Comparison of ENCODE assay signal across 8 cellular contexts in the genomic region with DNA sequence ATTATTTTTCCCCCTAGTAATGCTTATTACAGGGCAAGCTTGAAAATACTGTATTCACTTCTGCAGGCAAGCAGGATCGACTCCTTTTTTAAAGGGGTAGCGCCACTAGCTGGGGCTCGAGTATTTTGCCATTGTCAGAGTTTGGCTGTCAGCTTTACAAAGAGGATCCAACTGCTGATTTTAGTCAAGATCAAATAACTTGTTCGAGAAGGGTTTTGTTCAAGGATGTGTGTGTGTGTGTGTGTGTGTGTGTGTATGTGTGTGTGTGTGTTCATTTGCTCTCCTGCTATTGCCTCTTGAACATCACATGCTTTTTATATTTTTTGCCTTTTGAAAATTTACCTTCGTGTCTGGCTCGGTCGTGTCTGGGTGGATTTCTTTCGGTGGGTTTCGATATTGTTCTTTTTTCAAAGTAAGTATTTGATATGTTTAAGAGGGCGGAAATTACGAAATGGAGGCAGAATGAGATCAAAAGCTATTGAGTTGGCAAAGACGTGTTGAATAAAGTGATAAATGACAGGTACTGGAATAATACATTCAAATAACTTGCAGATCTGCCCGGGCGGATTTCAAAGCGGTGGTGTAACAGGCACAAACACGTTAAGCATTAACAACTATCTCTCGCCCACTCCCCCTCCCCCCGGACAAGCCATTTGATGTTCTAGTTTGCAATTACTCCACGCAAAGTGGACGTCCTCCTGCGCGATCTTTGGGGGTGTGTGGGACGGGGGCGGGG. TPM values are rescaled to one million over a fixed set of nuclear protein-coding genes. Genes with fewer than 3 reads are reported as not detected.
DNase-seq lines count a peak whose midpoint lies in the region; ATAC-seq and TF ChIP-seq lines count a peak whose summit lies in the region.

No MANE protein-coding gene starts in this region.

- no peaks in the 10 kb centered on the region for H4K20me1 ChIP-seq in mammary epithelial cell (ENCODE audit: insufficient read depth, low read length)

- peaks cover 36% of the 10 kb centered on the region for H3K79me2 ChIP-seq in mammary epithelial cell (ENCODE audit: insufficient read depth, low read length)

- in situ Hi-C loops in mammary epithelial cell (cut with MboI; ENCODE audit: low sequenced_read_pairs in 2 of 2): loop anchor here (5.0 to 10.0 kb wide), 4 partner anchors 40 to 350 kb away; no protein-coding TSS in a partner anchor

- TSS peak; percentile 14 for BruUV-seq in mammary epithelial cell (replicated peaks; lab: Mats Ljungman, UMichigan)

- intact Hi-C loops in mammary epithelial cell (cut with micrococcal nuclease): loop anchor here (1.0 to 10.0 kb wide), 9 partner anchors 65 to 522 kb away; no protein-coding TSS in a partner anchor

- H3K27ac Mint-ChIP-seq in immature natural killer cell: peak overlapping the region; percentile 91 to 99 (median 94)

- H3K4me3 ChIP-seq in AG04450 (ENCODE audit: low read depth, low read length) (peak overlapping the region; percentile 82), LNCaP clone FGC (ENCODE audit: low read depth, low read length) (peak overlapping the region; percentile 80), mammary epithelial cell (replicated peaks in 1 of 3; ENCODE audit: insufficient read depth in 1 of 3, low read depth in 2 of 3, low read length in 3 of 3) (peak overlapping the region; percentile 66 to 91 (median 85)), skeletal muscle tissue (ENCODE audit: low read length in 3 of 3) (peak overlapping the region; percentile 79 to 99 (median 88))

- H3K27me3 ChIP-seq in AG04450 (ENCODE audit: control insufficient read depth, insufficient read depth, low read length) (no peaks in the 10 kb centered on the region), mammary epithelial cell (ENCODE audit: insufficient read depth, low read length) (no peaks in the 10 kb centered on the region), skeletal muscle tissue (ENCODE audit: control insufficient read depth in 3 of 3, insufficient read depth in 3 of 3, low read length in 3 of 3) (no peaks in the 10 kb centered on the region)

- H3K27ac ChIP-seq in AG04450 (ENCODE audit: low read depth, low read length) (peak overlapping the region; percentile 62), mammary epithelial cell (ENCODE audit: insufficient read depth, low read depth, low read length) (peak overlapping the region; percentile 99), skeletal muscle tissue (ENCODE audit: low read depth, low read length) (peak overlapping the region; percentile 96)

- H3K9ac ChIP-seq in mammary epithelial cell (ENCODE audit: insufficient read depth, low read length) (peak overlapping the region; percentile 91), skeletal muscle tissue (ENCODE audit: low read depth in 1 of 3, low read length in 3 of 3) (peak overlapping the region; percentile 77 to 82 (median 78))

- peak; percentile 33 for TF ChIP-seq CTCF in AG04450 (IDR thresholded peaks at IDR 0.05; ENCODE audit: low read depth, low read length)
- peak; percentile 65 for TF ChIP-seq CTCF in LNCaP clone FGC (IDR thresholded peaks at IDR 0.05; ENCODE audit: control insufficient read depth, extremely low read depth, insufficient read depth)
- TF ChIP-seq CTCF in mammary epithelial cell (conservative IDR thresholded peaks at IDR 0.05 in 1 of 2, IDR thresholded peaks at IDR 0.05 in 1 of 2; ENCODE audit: extremely low read depth in 1 of 2, insufficient read depth in 1 of 2, low read depth in 1 of 2, low read length in 2 of 2): peak in 1 of 2 donors; percentile 26

- peaks cover 8 to 19% (median 15%) of the 10 kb centered on the region in 3 donors for H3K27me3 Mint-ChIP-seq in immature natural killer cell (ENCODE audit: low read depth in 3 of 3)

- ATAC-seq in GM18907 (IDR thresholded peaks at IDR 0.05; ENCODE audit: unreplicated experiment) (peak; percentile 20), HG03280 (IDR thresholded peaks at IDR 0.05; ENCODE audit: unreplicated experiment) (no peak)

- H3K36me3 Mint-ChIP-seq in immature natural killer cell: no peaks in the 10 kb centered on the region

- peaks cover 50 to 68% of the 10 kb centered on the region in 2 donors for H3K4me1 Mint-ChIP-seq in immature natural killer cell

- peak overlapping the region; percentile 88 to 98 (median 92) for H3K4me3 Mint-ChIP-seq in immature natural killer cell

- no peaks in the 10 kb centered on the region for H3K9me3 Mint-ChIP-seq in immature natural killer cell

- H3K9me3 ChIP-seq in AG04450 (ENCODE audit: control insufficient read depth, insufficient read depth, low read length) (peaks cover 2% of the 10 kb centered on the region; the same call in 1 of the 2 replicates), mammary epithelial cell (replicated peaks; ENCODE audit: insufficient read depth, low read length) (no peaks in the 10 kb centered on the region), skeletal muscle tissue (ENCODE audit: control insufficient read depth in 3 of 3, low read length in 3 of 3) (no peaks in the 10 kb centered on the region)

- WGBS in mammary epithelial cell (ENCODE audit: low coverage, missing lambda C conversion rate): 0% methylated on average over 19 of the region's 24 CpGs

- POLR2A ChIA-PET in AG04450 (lab: Yijun Ruan, JAX): interaction anchor here (0.5 to 2.5 kb wide), 8 partner anchors 37 to 1739 kb away, joined by 3 to 10 read pairs (median 3); no protein-coding TSS in a partner anchor

- H3K4me2 ChIP-seq in mammary epithelial cell (ENCODE audit: insufficient read depth, low read depth, low read length): peak overlapping the region; percentile 99

- CTCF ChIA-PET in AG04450 (lab: Charles Lee): interaction anchor here (1.3 to 2.4 kb wide), 4 partner anchors 10 to 342 kb away, joined by 4 to 8 read pairs (median 6); no protein-coding TSS in a partner anchor
- CTCF ChIA-PET in mammary epithelial cell (lab: Charles Lee; ENCODE audit: low non-redundant PET): interaction anchor here (0.8 to 1.0 kb wide), 2 partner anchors 140 to 152 kb away, joined by 3 to 19 read pairs; no protein-coding TSS in a partner anchor

- peak overlapping the region; percentile 95 for H2AFZ ChIP-seq in mammary epithelial cell (ENCODE audit: low read depth, low read length)

- H3K36me3 ChIP-seq in mammary epithelial cell (ENCODE audit: insufficient read depth, low read length): no peaks in the 10 kb centered on the region
- H3K36me3 ChIP-seq in skeletal muscle tissue (ENCODE audit: control insufficient read depth in 3 of 3, insufficient read depth in 3 of 3, low read length in 3 of 3): no peaks in the 10 kb centered on the region

- H3K4me1 ChIP-seq in mammary epithelial cell (ENCODE audit: insufficient read depth, low read length) (peaks cover 35% of the 10 kb centered on the region), skeletal muscle tissue (ENCODE audit: control insufficient read depth in 3 of 3, insufficient read depth in 3 of 3, low read length in 3 of 3) (peaks cover 10 to 23% (median 19%) of the 10 kb centered on the region in 3 donors)

- DNase-seq in AG04450 (ENCODE audit: low read depth, low spot score) (no peak), LNCaP clone FGC (ENCODE audit: low read depth) (no peak), UCSD-AML1 (lab: John Stamatoyannopoulos, UW; ENCODE audit: unreplicated experiment) (peak; percentile 39), mammary epithelial cell (peak; percentile 75), immature natural killer cell (peak; percentile 56 to 61 (median 58))

- dilution Hi-C loops in mammary epithelial cell (cut with HindIII; ENCODE audit: low sequenced_read_pairs): no loop called here

RNA-seq across cellular contexts. Expression of a gene that starts 1.1 kb away (rescaled TPM):
- polyA plus RNA-seq in AG04450 (2011; rRNA removed): 132 and 137 TPM in 2 replicates
- 407 and 416 TPM in 2 replicates for polyA minus RNA-seq in AG04450 (2011; rRNA and poly(A)+ RNA removed)
- 10 to 100 TPM; 13.8 to 33.5 TPM for total RNA-seq in mammary epithelial cell
- polyA plus RNA-seq in mammary epithelial cell: 4.0 TPM
- 19.7 TPM for polyA minus RNA-seq in mammary epithelial cell
- polyA plus RNA-seq in immature natural killer cell: 10 to 100 TPM; 12.2 to 35.3 (median 22.1) TPM
- 27.7 TPM for total RNA-seq in skeletal muscle tissue

Comparison
In these comparisons a context has a peak if more than half of its experiments do, and no peak if none do; other contexts are left out.
1. DNase-seq: peak in UCSD-AML1 (single experiment), mammary epithelial cell (single experiment) and immature natural killer cell (3 of 3); none in AG04450 (single experiment) and LNCaP clone FGC (single experiment).
2. Peak in every context shown above with its lines, with median percentiles within 50 percentile points of each other: H3K27ac ChIP-seq and H3K4me3 ChIP-seq.